Comparison of ENCODE assay signal across 15 cellular contexts in genomic region chr4:4344915-4345527, GRCh38. TPM values are rescaled to one million over a fixed set of nuclear protein-coding genes. Genes with fewer than 3 reads are reported as not detected.
DNase-seq lines count a peak whose midpoint lies in the region; ATAC-seq and TF ChIP-seq lines count a peak whose summit lies in the region.
"Had no signal": no experiment of that assay in that cellular context is flagged by ENCODE, and none has a peak within 500 bp of the region (broad histone marks: within the 10 kb centered on the region; RNA-seq: fewer than 3 reads in every experiment).

No MANE protein-coding gene starts in this region.

- H3K36me3 ChIP-seq in upper lobe of right lung: no peaks in the 10 kb centered on the region
- H3K36me3 ChIP-seq: right atrium auricular region had no signal

- no peak overlapping the region for H3K27ac ChIP-seq in upper lobe of right lung
- H3K27ac ChIP-seq: right atrium auricular region had no signal

- TF ChIP-seq CTCF in upper lobe of right lung (IDR thresholded peaks at IDR 0.05): no peak

- H3K4me1 ChIP-seq in upper lobe of right lung: no peaks in the 10 kb centered on the region

- ATAC-seq in HG02759 (IDR thresholded peaks at IDR 0.05; ENCODE audit: unreplicated experiment): peak; percentile 89
- peak; percentile 78 for ATAC-seq in HG03521 (IDR thresholded peaks at IDR 0.05; ENCODE audit: unreplicated experiment)
- ATAC-seq in upper lobe of right lung: no peak

- no peaks in the 10 kb centered on the region for H3K9me3 ChIP-seq in upper lobe of right lung
- H3K9me3 ChIP-seq: right atrium auricular region had no signal

- H3K27me3 ChIP-seq in upper lobe of right lung: no peaks in the 10 kb centered on the region
- H3K27me3 ChIP-seq: right atrium auricular region had no signal

- DNase-seq in DMS53 (lab: John Stamatoyannopoulos, UW) (peak; percentile 47), cerebellar cortex (ENCODE audit: low spot score) (no peak), upper lobe of right lung (no peak), GF-D8 (lab: John Stamatoyannopoulos, UW) (no peak)
- DNase-seq in stimulated activated CD4-positive, alpha-beta T cell treated with anti-CD3 and anti-CD28 coated beads, Interleukin-12 subunit alpha, Interleukin-12 subunit beta, amount 100 ng/mL, for 4 hours: no peak
- DNase-seq: activated T-cell treated with anti-CD3 and anti-CD28 coated beads for 4 hours; central memory CD4-positive, alpha-beta T cell; mesendoderm; NCI-H446 treated with DMSO at 0.1 percent for 48 hours; T-helper 1 cell had no signal

- intact Hi-C loops in upper lobe of right lung (cut with DNase I): no loop called here

- no peak overlapping the region for H3K4me3 ChIP-seq in upper lobe of right lung
- H3K4me3 ChIP-seq: right atrium auricular region had no signal

- TF ChIP-seq POLR2A in GM19099 (IDR thresholded peaks at IDR 0.05; ENCODE audit: extremely low read depth, insufficient read length, low read depth): peak; percentile 7

RNA-seq across cellular contexts. Expression of gene NSG1, which starts 41.9 kb away (rescaled TPM):
- 1.5 TPM for total RNA-seq in upper lobe of right lung
- total RNA-seq: glomerular endothelial cell had no signal

RNA-seq across cellular contexts. Expression of gene ZBTB49, which starts 55.0 kb away (rescaled TPM):
- total RNA-seq in upper lobe of right lung: 5.6 TPM

RNA-seq across cellular contexts. Expression of gene LYAR, which starts 55.1 kb away (rescaled TPM):
- total RNA-seq in upper lobe of right lung: 13.3 TPM
